ENCODE assay signal across 11 cellular contexts in genomic region chr17:78679495-78680395, GRCh38.
A peak's percentile ranks its signal among the peaks of the same experiment; 100 is the strongest.
DNase-seq lines count a peak whose midpoint lies in the region; ATAC-seq and TF ChIP-seq lines count a peak whose summit lies in the region.
"Had no signal": no experiment of that assay in that cellular context is flagged by ENCODE, and none has a peak within 500 bp of the region (broad histone marks: within the 10 kb centered on the region; RNA-seq: fewer than 3 reads in every experiment).

No MANE protein-coding gene starts in this region.

- no peaks in the 10 kb centered on the region for H3K9me3 ChIP-seq in esophagus squamous epithelium
- H3K9me3 ChIP-seq: lower lobe of right lung, SJCRH30, testis had no signal

- intact Hi-C loops in esophagus squamous epithelium (cut with DNase I) = no loop called here

- peak overlapping the region; percentile 27 for H3K27ac Mint-ChIP-seq in activated naive CD4-positive, alpha-beta T cell treated with anti-CD3 and anti-CD28 coated beads, Interleukin-2, amount 50 U/mL, for 24 hours
- H3K27ac Mint-ChIP-seq in stimulated activated memory B cell treated with anti-CD40 and anti-IgM and Interleukin-4, amounts not matched to agents 10 μg/mL and 1 μg/mL and 100 μg/mL, for 72 hours = peak overlapping the region; percentile 49

- peaks cover 14% of the 10 kb centered on the region for H3K36me3 Mint-ChIP-seq in activated naive CD4-positive, alpha-beta T cell treated with anti-CD3 and anti-CD28 coated beads, Interleukin-2, amount 50 U/mL, for 24 hours
- H3K36me3 Mint-ChIP-seq in stimulated activated memory B cell treated with anti-CD40 and anti-IgM and Interleukin-4, amounts not matched to agents 10 μg/mL and 1 μg/mL and 100 μg/mL, for 72 hours = peaks cover 87% of the 10 kb centered on the region

- 87 to 93% methylated on average over 8 to 21 of the region's 24 CpGs for WGBS in esophagus squamous epithelium, 2 donors

- peaks cover 28 to 91% (median 41%) of the 10 kb centered on the region in 3 donors for H3K36me3 ChIP-seq in esophagus squamous epithelium
- H3K36me3 ChIP-seq: SJCRH30 had no signal

- H3K9me3 Mint-ChIP-seq in activated naive CD4-positive, alpha-beta T cell treated with anti-CD3 and anti-CD28 coated beads, Interleukin-2, amount 50 U/mL, for 24 hours = no peaks in the 10 kb centered on the region
- no peaks in the 10 kb centered on the region for H3K9me3 Mint-ChIP-seq in stimulated activated memory B cell treated with anti-CD40 and anti-IgM and Interleukin-4, amounts not matched to agents 10 μg/mL and 1 μg/mL and 100 μg/mL, for 72 hours

- no peak overlapping the region for H3K4me3 Mint-ChIP-seq in activated naive CD4-positive, alpha-beta T cell treated with anti-CD3 and anti-CD28 coated beads, Interleukin-2, amount 50 U/mL, for 24 hours
- no peak overlapping the region for H3K4me3 Mint-ChIP-seq in stimulated activated memory B cell treated with anti-CD40 and anti-IgM and Interleukin-4, amounts not matched to agents 10 μg/mL and 1 μg/mL and 100 μg/mL, for 72 hours

- no peaks in the 10 kb centered on the region for H3K27me3 Mint-ChIP-seq in activated naive CD4-positive, alpha-beta T cell treated with anti-CD3 and anti-CD28 coated beads, Interleukin-2, amount 50 U/mL, for 24 hours
- no peaks in the 10 kb centered on the region for H3K27me3 Mint-ChIP-seq in stimulated activated memory B cell treated with anti-CD40 and anti-IgM and Interleukin-4, amounts not matched to agents 10 μg/mL and 1 μg/mL and 100 μg/mL, for 72 hours

- no peak for DNase-seq in activated naive CD4-positive, alpha-beta T cell (lab: John Stamatoyannopoulos, UW)
- peak; percentile 35 for DNase-seq in mesenteric fat pad (ENCODE audit: low spot score)
- DNase-seq in esophagus squamous epithelium (lab: John Stamatoyannopoulos, UW) = no peak
- DNase-seq in nucleus accumbens (lab: John Stamatoyannopoulos, UW) = no peak
- DNase-seq: lower lobe of right lung, SJCRH30, testis had no signal

- no peak for TF ChIP-seq CTCF in esophagus squamous epithelium (IDR thresholded peaks at IDR 0.05)

- H3K4me1 ChIP-seq in esophagus squamous epithelium = peaks cover 0 to 24% (median 8%) of the 10 kb centered on the region in 3 donors
- H3K4me1 ChIP-seq: lower lobe of right lung had no signal

- no peak for ATAC-seq in stimulated activated memory B cell treated with anti-CD40 and anti-IgM and Interleukin-4, amounts not matched to agents 10 μg/mL and 1 μg/mL and 100 μg/mL, for 72 hours
- no peak for ATAC-seq in GM21737 (IDR thresholded peaks at IDR 0.05; ENCODE audit: unreplicated experiment)
- ATAC-seq: lower lobe of right lung had no signal

- H3K27ac ChIP-seq in angular gyrus (ENCODE audit: low read depth, low read length) (peak overlapping the region; percentile 30), esophagus squamous epithelium (no peak overlapping the region)
- H3K27ac ChIP-seq: SJCRH30, testis had no signal

- no peak overlapping the region for H3K4me3 ChIP-seq in esophagus squamous epithelium
- H3K4me3 ChIP-seq: lower lobe of right lung, SJCRH30, testis had no signal

- no peak for TF ChIP-seq POLR2A in esophagus squamous epithelium (IDR thresholded peaks at IDR 0.05)

- no peaks in the 10 kb centered on the region for H3K27me3 ChIP-seq in esophagus squamous epithelium
- H3K27me3 ChIP-seq: SJCRH30, testis had no signal

- peaks cover 7% of the 10 kb centered on the region for H3K4me1 Mint-ChIP-seq in activated naive CD4-positive, alpha-beta T cell treated with anti-CD3 and anti-CD28 coated beads, Interleukin-2, amount 50 U/mL, for 24 hours
- peaks cover 11% of the 10 kb centered on the region for H3K4me1 Mint-ChIP-seq in stimulated activated memory B cell treated with anti-CD40 and anti-IgM and Interleukin-4, amounts not matched to agents 10 μg/mL and 1 μg/mL and 100 μg/mL, for 72 hours
